9 cellular contexts compared by ENCODE assay signal in genomic region chr9:125700791-125701190, GRCh38. TPM values are rescaled to one million over a fixed set of nuclear protein-coding genes. Genes with fewer than 3 reads are reported as not detected.
DNase-seq lines count a peak whose midpoint lies in the region; ATAC-seq, FAIRE-seq and TF ChIP-seq lines count a peak whose summit lies in the region.
"Had no signal": no experiment of that assay in that cellular context is flagged by ENCODE, and none has a peak within 500 bp of the region (broad histone marks: within the 10 kb centered on the region; RNA-seq: fewer than 3 reads in every experiment).

No MANE protein-coding gene starts in this region.

- H3K79me2 ChIP-seq in osteoblast (ENCODE audit: insufficient read depth, low read length): peaks cover 96% of the 10 kb centered on the region

- H3K4me2 ChIP-seq in osteoblast (ENCODE audit: insufficient read depth, low read length): peak overlapping the region; percentile 44

- peak; percentile 57 for DNase-seq in RCC 7860 (ENCODE audit: low spot score)
- no peak for DNase-seq in osteoblast (ENCODE audit: insufficient read length, low spot score, missing footprints)
- DNase-seq in DMS153 treated with DMSO at 0.1 percent for 48 hours (lab: John Stamatoyannopoulos, UW; ENCODE audit: unreplicated experiment): no peak
- DNase-seq in pons (ENCODE audit: low spot score): no peak
- no peak for DNase-seq in Caco-2
- DNase-seq: natural killer cell had no signal

- CTCF ChIA-PET in Caco-2 (lab: Charles Lee): no interaction called here

- no peak overlapping the region for H3K27ac Mint-ChIP-seq in Caco-2 (ENCODE audit: unreplicated experiment)
- H3K27ac Mint-ChIP-seq: natural killer cell had no signal

- H3K36me3 ChIP-seq in osteoblast (ENCODE audit: insufficient read depth, low read length) (no peaks in the 10 kb centered on the region), Caco-2 (ENCODE audit: control insufficient read depth, insufficient read depth, low read length) (no peaks in the 10 kb centered on the region)

- ATAC-seq in GM19023 (IDR thresholded peaks at IDR 0.05; ENCODE audit: unreplicated experiment) (peak; percentile 94), HG02678 (IDR thresholded peaks at IDR 0.05; ENCODE audit: unreplicated experiment) (peak; percentile 89)

- TF ChIP-seq CTCF in osteoblast (IDR thresholded peaks at IDR 0.05; ENCODE audit: extremely low read depth, low read depth, low read length) (no peak), Caco-2 (IDR thresholded peaks at IDR 0.05; ENCODE audit: insufficient read depth in 1 of 2, low read depth in 1 of 2, low read length in 1 of 2, severe bottlenecking in 1 of 2, unreplicated experiment in 1 of 2) (no peak)

- no peaks in the 10 kb centered on the region for H3K27me3 Mint-ChIP-seq in Caco-2 (ENCODE audit: insufficient read depth, unreplicated experiment)

- POLR2A ChIA-PET in Caco-2 (lab: Charles Lee): no interaction called here

- no peak for FAIRE-seq in RCC 7860 (lab: Jason Lieb, UNC)
- FAIRE-seq: TTC549 had no signal

- no TSS peak for BruUV-seq in Caco-2 (replicated peaks; lab: Mats Ljungman, UMichigan)

- H3K4me3 ChIP-seq in osteoblast (ENCODE audit: insufficient read depth, low read length) (no peak overlapping the region), Caco-2 (ENCODE audit: low read depth, low read length) (no peak overlapping the region)

- no peak overlapping the region for H3K4me3 Mint-ChIP-seq in Caco-2 (ENCODE audit: unreplicated experiment)
- H3K4me3 Mint-ChIP-seq: natural killer cell had no signal

- peaks cover 33% of the 10 kb centered on the region for H4K20me1 ChIP-seq in osteoblast (ENCODE audit: insufficient read depth, low read length)

- H3K4me1 Mint-ChIP-seq in Caco-2 (ENCODE audit: low read depth, unreplicated experiment): peaks cover 5% of the 10 kb centered on the region

- no peaks in the 10 kb centered on the region for H3K9me3 ChIP-seq in osteoblast (ENCODE audit: low read depth, low read length)
- H3K9me3 ChIP-seq in Caco-2: no peaks in the 10 kb centered on the region

- no peaks in the 10 kb centered on the region for H3K27me3 ChIP-seq in osteoblast (ENCODE audit: insufficient read depth, low read length)
- H3K27me3 ChIP-seq in Caco-2 (replicated peaks; ENCODE audit: control insufficient read depth, insufficient read depth, low read length): no peaks in the 10 kb centered on the region

- peaks cover 13% of the 10 kb centered on the region for H3K4me1 ChIP-seq in osteoblast (ENCODE audit: insufficient read depth, low read length)
- H3K4me1 ChIP-seq in Caco-2: peaks cover 2% of the 10 kb centered on the region; the same call in 1 of the 2 replicates

- H3K27ac ChIP-seq in osteoblast (ENCODE audit: low read depth, low read length): peak overlapping the region; percentile 47

- intact Hi-C loops in Caco-2 (cut with micrococcal nuclease; ENCODE audit: unreplicated experiment): no loop called here

- no peaks in the 10 kb centered on the region for H3K9me3 Mint-ChIP-seq in Caco-2 (ENCODE audit: unreplicated experiment)
- H3K9me3 Mint-ChIP-seq: natural killer cell had no signal

- H2AFZ ChIP-seq in osteoblast (ENCODE audit: low read length): no peak overlapping the region

- H3K36me3 Mint-ChIP-seq in Caco-2 (ENCODE audit: insufficient read depth, unreplicated experiment): no peaks in the 10 kb centered on the region
- H3K36me3 Mint-ChIP-seq: natural killer cell had no signal

RNA-seq across cellular contexts. Expression of gene MAPKAP1, which starts 6.2 kb away (rescaled TPM):
- total RNA-seq in osteoblast: 72.4 and 75.4 TPM in 2 replicates
- total RNA-seq in Caco-2 (2022): 70.0 and 82.5 TPM in 2 replicates

RNA-seq across cellular contexts. Expression of gene PBX3, which starts 46.4 kb away (rescaled TPM):
- total RNA-seq in osteoblast (34.7 and 38.0 TPM in 2 replicates), Caco-2 (2022) (7.7 and 12.4 TPM in 2 replicates)
